ENCODE assay signal across 8 cellular contexts in genomic region chr15:50358805-50359204, GRCh38. TPM values are rescaled to one million over a fixed set of nuclear protein-coding genes. Genes with fewer than 3 reads are reported as not detected.
DNase-seq lines count a peak whose midpoint lies in the region; ATAC-seq and TF ChIP-seq lines count a peak whose summit lies in the region.

No MANE protein-coding gene starts in this region.

- H3K36me3 ChIP-seq in OCI-LY1 (ENCODE audit: insufficient read depth, low read length): peaks cover 69% of the 10 kb centered on the region

- ATAC-seq in stimulated activated naive B cell treated with anti-CD40 and anti-IgM and Interleukin-4, amounts not matched to agents 10 μg/mL and 1 μg/mL and 100 μg/mL, for 72 hours (replicated peaks): peak; percentile 30 to 41
- ATAC-seq in sciatic nerve (no peak), GM18867 (IDR thresholded peaks at IDR 0.05; ENCODE audit: unreplicated experiment) (no peak), HG03469 (IDR thresholded peaks at IDR 0.05; ENCODE audit: unreplicated experiment) (no peak)

- peak; percentile 45 for TF ChIP-seq CTCF in AG04450 (IDR thresholded peaks at IDR 0.05; ENCODE audit: low read depth, low read length)
- TF ChIP-seq CTCF in GM10266 (IDR thresholded peaks at IDR 0.05; ENCODE audit: control insufficient read depth, insufficient read depth, low read depth, missing control alignments): peak; percentile 46
- peak; percentile 42; the same call in 1 of the 2 replicates for TF ChIP-seq CTCF in OCI-LY1 (IDR thresholded peaks at IDR 0.05; ENCODE audit: low read length)
- peak; percentile 45 for TF ChIP-seq CTCF in cardiac fibroblast (IDR thresholded peaks at IDR 0.05; ENCODE audit: low read depth, low read length)

- H3K36me3 Mint-ChIP-seq in stimulated activated naive B cell treated with anti-CD40 and anti-IgM and Interleukin-4, amounts not matched to agents 10 μg/mL and 1 μg/mL and 100 μg/mL, for 72 hours: peaks cover 40 to 62% of the 10 kb centered on the region in 2 donors

- no peak overlapping the region for H3K4me2 ChIP-seq in OCI-LY1 (ENCODE audit: low read length)

- intact Hi-C loops in sciatic nerve (cut with DNase I): no loop called here

- H3K4me3 ChIP-seq in AG04450 (ENCODE audit: low read depth, low read length): no peak overlapping the region
- no peak overlapping the region for H3K4me3 ChIP-seq in OCI-LY1 (ENCODE audit: low read depth, low read length, poor library complexity, severe bottlenecking)
- no peak overlapping the region for H3K4me3 ChIP-seq in cardiac fibroblast (replicated peaks in 1 of 2; ENCODE audit: low read depth in 2 of 2, low read length in 2 of 2)

- POLR2A ChIA-PET in AG04450 (lab: Yijun Ruan, JAX): no interaction called here

- H3K27me3 ChIP-seq in AG04450 (ENCODE audit: control insufficient read depth, insufficient read depth, low read length) (no peaks in the 10 kb centered on the region), OCI-LY1 (ENCODE audit: insufficient read depth, low read length) (no peaks in the 10 kb centered on the region)

- H3K4me1 Mint-ChIP-seq in stimulated activated naive B cell treated with anti-CD40 and anti-IgM and Interleukin-4, amounts not matched to agents 10 μg/mL and 1 μg/mL and 100 μg/mL, for 72 hours: peaks cover 20 to 36% of the 10 kb centered on the region in 2 donors

- H3K9me2 ChIP-seq in OCI-LY1 (ENCODE audit: low read depth, low read length): no peaks in the 10 kb centered on the region

- H3K4me3 Mint-ChIP-seq in stimulated activated naive B cell treated with anti-CD40 and anti-IgM and Interleukin-4, amounts not matched to agents 10 μg/mL and 1 μg/mL and 100 μg/mL, for 72 hours: no peak overlapping the region

- CTCF ChIA-PET in AG04450 (lab: Charles Lee): no interaction called here

- H3K27me3 Mint-ChIP-seq in stimulated activated naive B cell treated with anti-CD40 and anti-IgM and Interleukin-4, amounts not matched to agents 10 μg/mL and 1 μg/mL and 100 μg/mL, for 72 hours: no peaks in the 10 kb centered on the region

- H3K9me3 Mint-ChIP-seq in stimulated activated naive B cell treated with anti-CD40 and anti-IgM and Interleukin-4, amounts not matched to agents 10 μg/mL and 1 μg/mL and 100 μg/mL, for 72 hours: peaks cover 0 to 3% of the 10 kb centered on the region in 2 donors

- H2AFZ ChIP-seq in OCI-LY1 (ENCODE audit: low read length): no peak overlapping the region

- DNase-seq in AG04450 (ENCODE audit: low read depth, low spot score) (no peak), GM10266 (ENCODE audit: extremely low spot score) (no peak), cardiac fibroblast (ENCODE audit: low read depth in 2 of 2) (peak; percentile 44 to 64), sciatic nerve (ENCODE audit: low spot score) (no peak)
- DNase-seq in stimulated activated naive B cell treated with anti-CD40 and anti-IgM and Interleukin-4, amounts not matched to agents 10 μg/mL and 1 μg/mL and 100 μg/mL, for 72 hours: peak; percentile 23

- no peak overlapping the region for H3K9ac ChIP-seq in OCI-LY1 (ENCODE audit: low read length)

- H3K79me2 ChIP-seq in OCI-LY1 (ENCODE audit: insufficient read depth, low read length): peaks cover 26% of the 10 kb centered on the region

- no peaks in the 10 kb centered on the region for H4K20me1 ChIP-seq in OCI-LY1 (ENCODE audit: insufficient read depth, low read length)

- H3K9me3 ChIP-seq in AG04450 (ENCODE audit: control insufficient read depth, insufficient read depth, low read length): no peaks in the 10 kb centered on the region; the same call in 1 of the 2 replicates
- no peaks in the 10 kb centered on the region for H3K9me3 ChIP-seq in OCI-LY1 (ENCODE audit: low read length)

- no peaks in the 10 kb centered on the region for H3F3A ChIP-seq in OCI-LY1 (ENCODE audit: insufficient read depth, low read length)

- H3K27ac ChIP-seq in AG04450 (ENCODE audit: low read depth, low read length) (no peak overlapping the region), OCI-LY1 (ENCODE audit: low read depth, low read length, poor library complexity, severe bottlenecking) (no peak overlapping the region)

- H3K27ac Mint-ChIP-seq in stimulated activated naive B cell treated with anti-CD40 and anti-IgM and Interleukin-4, amounts not matched to agents 10 μg/mL and 1 μg/mL and 100 μg/mL, for 72 hours: peak overlapping the region; percentile 20

- H3K4me1 ChIP-seq in OCI-LY1 (ENCODE audit: insufficient read depth, low read length, severe bottlenecking): peaks cover 16% of the 10 kb centered on the region

RNA-seq across cellular contexts. Expression of gene GABPB1, which starts 3.8 kb away (rescaled TPM):
- 24.8 and 29.9 TPM in 2 replicates for polyA plus RNA-seq in AG04450 (2011; rRNA removed)
- 25.5 and 30.8 TPM in 2 replicates for polyA minus RNA-seq in AG04450 (2011; rRNA and poly(A)+ RNA removed)
- total RNA-seq in sciatic nerve: 17.1 TPM

Comparison
In these comparisons a context has a peak if more than half of its experiments do, and no peak if none do; other contexts are left out.
1. DNase-seq: peak in cardiac fibroblast (2 of 2) and stimulated activated naive B cell treated with anti-CD40 and anti-IgM and Interleukin-4, amounts not matched to agents 10 μg/mL and 1 μg/mL and 100 μg/mL, for 72 hours (single experiment); none in AG04450 (single experiment), GM10266 (single experiment) and sciatic nerve (single experiment).
2. ATAC-seq: peak in stimulated activated naive B cell treated with anti-CD40 and anti-IgM and Interleukin-4, amounts not matched to agents 10 μg/mL and 1 μg/mL and 100 μg/mL, for 72 hours (2 of 2); none in sciatic nerve (single experiment), GM18867 (single experiment) and HG03469 (single experiment).
3. Peak in every context shown above with its lines, with median percentiles within 50 percentile points of each other: CTCF ChIP-seq.